Comparison of ENCODE assay signal across 8 cellular contexts in the genomic region with DNA sequence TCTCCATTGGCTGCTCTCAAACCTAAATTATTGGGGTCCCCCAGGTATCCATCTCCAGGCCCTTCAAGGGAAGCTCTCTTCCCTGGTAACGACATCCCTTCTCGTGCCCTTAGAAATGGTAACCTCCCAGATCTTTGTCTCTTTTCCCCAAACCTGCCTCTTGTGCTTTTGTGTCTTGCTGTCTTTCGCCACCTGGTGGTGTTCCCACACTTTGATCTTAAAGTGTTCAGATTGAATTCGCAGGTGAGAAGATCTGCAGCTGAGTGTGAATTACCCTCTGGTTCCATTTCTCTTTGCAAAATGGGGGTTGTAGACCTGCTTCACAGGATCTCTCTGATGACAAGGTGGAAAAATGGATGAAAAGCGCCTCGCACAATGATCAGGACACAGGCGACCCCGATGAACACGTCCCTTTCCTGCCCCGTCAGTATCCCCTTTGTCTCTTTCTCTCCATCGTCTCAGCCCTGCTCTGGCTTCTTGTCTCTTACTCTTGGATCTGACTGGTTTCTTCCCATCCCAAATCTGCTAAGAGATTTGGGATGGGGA. TPM values are rescaled to one million over a fixed set of nuclear protein-coding genes. Genes with fewer than 3 reads are reported as not detected.
DNase-seq lines count a peak whose midpoint lies in the region; ATAC-seq and TF ChIP-seq lines count a peak whose summit lies in the region.

No MANE protein-coding gene starts in this region.

- no peak overlapping the region for H3K9ac ChIP-seq in parathyroid adenoma

- H3K79me2 ChIP-seq in parathyroid adenoma: peaks cover 4% of the 10 kb centered on the region

- H3K27me3 Mint-ChIP-seq in activated CD4-positive, alpha-beta T cell treated with anti-CD3 and anti-CD28 coated beads for 36 hours: no peaks in the 10 kb centered on the region

- no peaks in the 10 kb centered on the region for H3K9me3 Mint-ChIP-seq in activated CD4-positive, alpha-beta T cell treated with anti-CD3 and anti-CD28 coated beads for 36 hours (ENCODE audit: low read depth)

- H3K4me1 Mint-ChIP-seq in activated CD4-positive, alpha-beta T cell treated with anti-CD3 and anti-CD28 coated beads for 36 hours: peaks cover 15% of the 10 kb centered on the region

- H3K36me3 ChIP-seq in parathyroid adenoma (ENCODE audit: control insufficient read depth, insufficient read depth, low read length): no peaks in the 10 kb centered on the region

- CTCF ChIA-PET in activated CD4-positive, alpha-beta T cell treated with anti-CD3 and anti-CD28 coated beads for 36 hours (lab: Charles Lee): interaction anchor here (0.5 to 2.3 kb wide), 9 partner anchors 14 to 119 kb away, joined by 3 to 10 read pairs (median 4); a partner anchor contains a TSS

- peaks cover 14% of the 10 kb centered on the region for H3K4me1 ChIP-seq in parathyroid adenoma

- H3K4me3 ChIP-seq in parathyroid adenoma (ENCODE audit: low read depth, low read length): no peak overlapping the region

- TF ChIP-seq CTCF in GM12873 (IDR thresholded peaks at IDR 0.05; ENCODE audit: insufficient read depth, low read depth, low read length, missing control alignments) (peak; percentile 64), parathyroid adenoma (IDR thresholded peaks at IDR 0.05) (peak; percentile 68)

- no peaks in the 10 kb centered on the region for H3K27me3 ChIP-seq in parathyroid adenoma (ENCODE audit: control insufficient read depth, insufficient read depth, low read length)

- DNase-seq in AG08395 (ENCODE audit: low spot score) (peak; percentile 42), NCI-H2171 (lab: John Stamatoyannopoulos, UW) (peak; percentile 17), erythroblast (lab: John Stamatoyannopoulos, UW) (peak; percentile 43 to 56)
- peak; percentile 70 for DNase-seq in activated CD4-positive, alpha-beta T cell treated with anti-CD3 and anti-CD28 coated beads for 36 hours

- no peak overlapping the region for H3K27ac Mint-ChIP-seq in activated CD4-positive, alpha-beta T cell treated with anti-CD3 and anti-CD28 coated beads for 36 hours

- no peaks in the 10 kb centered on the region for H3K9me3 ChIP-seq in parathyroid adenoma (ENCODE audit: control insufficient read depth, low read length)

- intact Hi-C loops in activated CD4-positive, alpha-beta T cell treated with anti-CD3 and anti-CD28 coated beads for 36 hours (cut with DNase I, micrococcal nuclease): loop anchor here (1.0 to 5.0 kb wide), 4 partner anchors 37 to 123 kb away; no protein-coding TSS in a partner anchor

- H2AFZ ChIP-seq in parathyroid adenoma: no peak overlapping the region

- H3K36me3 Mint-ChIP-seq in activated CD4-positive, alpha-beta T cell treated with anti-CD3 and anti-CD28 coated beads for 36 hours (ENCODE audit: low read depth): peaks cover 10% of the 10 kb centered on the region

- ATAC-seq in activated CD4-positive, alpha-beta T cell treated with anti-CD3 and anti-CD28 coated beads for 36 hours: peak; percentile 43
- no peak for ATAC-seq in GM21360 (IDR thresholded peaks at IDR 0.05; ENCODE audit: unreplicated experiment)
- ATAC-seq in HG03457 (IDR thresholded peaks at IDR 0.05; ENCODE audit: unreplicated experiment): no peak

- H3K27ac ChIP-seq in parathyroid adenoma: peak overlapping the region; percentile 84

- no peak overlapping the region for H3K4me2 ChIP-seq in parathyroid adenoma (ENCODE audit: low read length)

- no peak for TF ChIP-seq POLR2A in erythroblast (IDR thresholded peaks at IDR 0.05; ENCODE audit: low read length)

- POLR2A ChIA-PET in activated CD4-positive, alpha-beta T cell treated with anti-CD3 and anti-CD28 coated beads for 36 hours (lab: Charles Lee): no interaction called here

- no peak overlapping the region for H3K4me3 Mint-ChIP-seq in activated CD4-positive, alpha-beta T cell treated with anti-CD3 and anti-CD28 coated beads for 36 hours

RNA-seq across cellular contexts. Expression of a gene that starts 53.1 kb away (rescaled TPM):
- 10 to 100 TPM; 15.0 to 19.0 TPM for total RNA-seq in activated CD4-positive, alpha-beta T cell treated with anti-CD3 and anti-CD28 coated beads for 36 hours

Comparison
In these comparisons a context has a peak if more than half of its experiments do, and no peak if none do; other contexts are left out.
1. DNase-seq: peak in every context shown above with its lines; median percentile 70 in activated CD4-positive, alpha-beta T cell treated with anti-CD3 and anti-CD28 coated beads for 36 hours; 50 in erythroblast; 42 in AG08395; 17 in NCI-H2171.